ENCODE assay signal across 9 cellular contexts in genomic region chr1:54944610-54945392, GRCh38. TPM values are rescaled to one million over a fixed set of nuclear protein-coding genes. Genes with fewer than 3 reads are reported as not detected.
DNase-seq lines count a peak whose midpoint lies in the region; ATAC-seq and TF ChIP-seq lines count a peak whose summit lies in the region.
"Had no signal": no experiment of that assay in that cellular context is flagged by ENCODE, and none has a peak within 500 bp of the region (broad histone marks: within the 10 kb centered on the region; RNA-seq: fewer than 3 reads in every experiment).

No MANE protein-coding gene starts in this region.

- no peaks in the 10 kb centered on the region for H3K9me3 Mint-ChIP-seq in T-helper 1 cell treated with Interleukin-12 subunit alpha and Interleukin-12 subunit beta and Interleukin-4 antibody, amounts not matched to agents 30 μg/mL and 1 μg/mL, for 36 hours
- H3K9me3 Mint-ChIP-seq: IgD-negative memory B cell had no signal

- H3K9me3 ChIP-seq in left ventricle myocardium inferior (replicated peaks), result no peaks in the 10 kb centered on the region

- peak overlapping the region; percentile 34 for H3K27ac Mint-ChIP-seq in T-helper 1 cell treated with Interleukin-12 subunit alpha and Interleukin-12 subunit beta and Interleukin-4 antibody, amounts not matched to agents 30 μg/mL and 1 μg/mL, for 36 hours
- H3K27ac Mint-ChIP-seq: IgD-negative memory B cell had no signal

- ATAC-seq in GM21786 (IDR thresholded peaks at IDR 0.05; ENCODE audit: unreplicated experiment) (peak; percentile 52), HG03025 (IDR thresholded peaks at IDR 0.05; ENCODE audit: low FRiP score, unreplicated experiment) (no peak)

- H3K4me3 ChIP-seq in left ventricle myocardium inferior, result no peak overlapping the region

- H3K36me3 Mint-ChIP-seq in T-helper 1 cell treated with Interleukin-12 subunit alpha and Interleukin-12 subunit beta and Interleukin-4 antibody, amounts not matched to agents 30 μg/mL and 1 μg/mL, for 36 hours (ENCODE audit: low read depth), result no peaks in the 10 kb centered on the region
- H3K36me3 Mint-ChIP-seq: IgD-negative memory B cell had no signal

- H3K4me3 Mint-ChIP-seq in T-helper 1 cell treated with Interleukin-12 subunit alpha and Interleukin-12 subunit beta and Interleukin-4 antibody, amounts not matched to agents 30 μg/mL and 1 μg/mL, for 36 hours, result no peak overlapping the region

- H3K4me1 ChIP-seq in left ventricle myocardium inferior, result peaks cover 3% of the 10 kb centered on the region

- intact Hi-C loops in left ventricle myocardium inferior (cut with micrococcal nuclease), result no loop called here

- TF ChIP-seq CTCF in left ventricle myocardium inferior (IDR thresholded peaks at IDR 0.05; ENCODE audit: borderline replicate concordance), result peak; percentile 88

- H3K27me3 Mint-ChIP-seq in T-helper 1 cell treated with Interleukin-12 subunit alpha and Interleukin-12 subunit beta and Interleukin-4 antibody, amounts not matched to agents 30 μg/mL and 1 μg/mL, for 36 hours (ENCODE audit: low read depth), result peaks cover 19% of the 10 kb centered on the region

- DNase-seq in CMK (ENCODE audit: low read depth) (peak; percentile 56), NCI-H146 (lab: John Stamatoyannopoulos, UW) (peak; percentile 87), anterior cingulate cortex (lab: John Stamatoyannopoulos, UW) (peak in 50 of 58 donors; percentile 3 to 75 (median 39)), left ventricle myocardium inferior (peak; percentile 66), pulmonary artery endothelial cell (ENCODE audit: low read depth, low spot score) (peak; percentile 57)

- no peaks in the 10 kb centered on the region for H3K36me3 ChIP-seq in left ventricle myocardium inferior

- no peak overlapping the region for H3K27ac ChIP-seq in left ventricle myocardium inferior (replicated peaks)

- H3K4me1 Mint-ChIP-seq in T-helper 1 cell treated with Interleukin-12 subunit alpha and Interleukin-12 subunit beta and Interleukin-4 antibody, amounts not matched to agents 30 μg/mL and 1 μg/mL, for 36 hours (ENCODE audit: low read depth), result peaks cover 15% of the 10 kb centered on the region

- H3K27me3 ChIP-seq in left ventricle myocardium inferior (ENCODE audit: low read depth), result no peaks in the 10 kb centered on the region

RNA-seq across cellular contexts. Expression of gene TMEM61, which starts 35.6 kb away (rescaled TPM):
- total RNA-seq in left ventricle myocardium inferior, result not detected
- total RNA-seq in pulmonary artery endothelial cell, result not detected in 2 replicates

RNA-seq across cellular contexts. Expression of gene BSND, which starts 53.9 kb away (rescaled TPM):
- not detected for total RNA-seq in left ventricle myocardium inferior
- not detected in 2 replicates for total RNA-seq in pulmonary artery endothelial cell

RNA-seq across cellular contexts. Expression of gene DHCR24, which starts 57.8 kb away (rescaled TPM):
- total RNA-seq in left ventricle myocardium inferior (12.8 TPM), pulmonary artery endothelial cell (126 and 212 TPM in 2 replicates)
